In genomic region chr12:49346659-49347306, GRCh38 we compare ENCODE assay signal across 8 cellular contexts. TPM values are rescaled to one million over a fixed set of nuclear protein-coding genes. Genes with fewer than 3 reads are reported as not detected.
DNase-seq lines count a peak whose midpoint lies in the region; ATAC-seq and TF ChIP-seq lines count a peak whose summit lies in the region.

TSS of gene DNAJC22 (plus strand) at chr12:49346888. CDS start at chr12:49348873, 1,985 bp downstream.

- H3K4me3 ChIP-seq in effector memory CD4-positive, alpha-beta T cell (ENCODE audit: insufficient read depth, low read depth, low read length, poor library complexity, severe bottlenecking) = peak within 1 kb of the TSS; percentile 45

- H3K4me1 Mint-ChIP-seq in natural killer cell = peaks cover 22 to 41% of the 10 kb centered on the region in 2 donors

- H3K36me3 Mint-ChIP-seq in natural killer cell = no peaks in the 10 kb centered on the region

- peak within 1 kb of the TSS in 1 of 2 donors; percentile 59 for H3K27ac Mint-ChIP-seq in natural killer cell

- TF ChIP-seq CTCF in natural killer cell (IDR thresholded peaks at IDR 0.05) = no peak

- peak in 1 of 3 donors; percentile 20 for ATAC-seq in natural killer cell
- no peak for ATAC-seq in GM18505 (IDR thresholded peaks at IDR 0.05; ENCODE audit: unreplicated experiment)
- no peak for ATAC-seq in GM19035 (IDR thresholded peaks at IDR 0.05; ENCODE audit: unreplicated experiment)
- ATAC-seq in HG02885 (IDR thresholded peaks at IDR 0.05; ENCODE audit: poor library complexity, unreplicated experiment) = no peak

- peaks cover 57% of the 10 kb centered on the region for H3K4me1 ChIP-seq in effector memory CD4-positive, alpha-beta T cell (ENCODE audit: control insufficient read depth, insufficient read depth, low read length, poor library complexity, severe bottlenecking)

- peaks cover 63% of the 10 kb centered on the region for H3K27me3 ChIP-seq in effector memory CD4-positive, alpha-beta T cell (replicated peaks; ENCODE audit: control insufficient read depth, insufficient read depth, low read length, poor library complexity, severe bottlenecking)

- H3K36me3 ChIP-seq in effector memory CD4-positive, alpha-beta T cell (ENCODE audit: control insufficient read depth, insufficient read depth, low read length) = no peaks in the 10 kb centered on the region

- DNase-seq in 8988T (peak; percentile 49), GM03348 (ENCODE audit: low spot score) (peak; percentile 32), SHP77 (lab: John Stamatoyannopoulos, UW) (peak; percentile 46 to 49), natural killer cell (no peak)
- DNase-seq in effector memory CD4-positive, alpha-beta T cell = no peak

- no peaks in the 10 kb centered on the region for H3K9me3 ChIP-seq in effector memory CD4-positive, alpha-beta T cell (ENCODE audit: control insufficient read depth, low read length)

- no peak for TF ChIP-seq POLR2A in GM18505 (IDR thresholded peaks at IDR 0.05; ENCODE audit: borderline replicate concordance, extremely low read depth, insufficient read depth, insufficient read length)

- H3K9me3 Mint-ChIP-seq in natural killer cell = no peaks in the 10 kb centered on the region

- H3K27ac ChIP-seq in effector memory CD4-positive, alpha-beta T cell (ENCODE audit: insufficient read depth, low read length, poor library complexity, severe bottlenecking) = no peak within 1 kb of the TSS

- H3K4me3 Mint-ChIP-seq in natural killer cell = peak within 1 kb of the TSS; percentile 90

- intact Hi-C loops in natural killer cell (cut with micrococcal nuclease) = no loop called here

- H3K27me3 Mint-ChIP-seq in natural killer cell (ENCODE audit: low read depth in 2 of 2) = peaks cover 32 to 62% of the 10 kb centered on the region in 2 donors

RNA-seq across cellular contexts. Expression of gene DNAJC22, which starts in this region (rescaled TPM):
- total RNA-seq in natural killer cell = not detected

Comparison
In these comparisons a context has a peak if more than half of its experiments do, and no peak if none do; other contexts are left out.
1. DNase-seq: peak in 8988T (single experiment), GM03348 (single experiment) and SHP77 (2 of 2); none in effector memory CD4-positive, alpha-beta T cell (0 of 3) and natural killer cell (single experiment).